ENCODE assay signal across 1 cellular context in the genomic region with DNA sequence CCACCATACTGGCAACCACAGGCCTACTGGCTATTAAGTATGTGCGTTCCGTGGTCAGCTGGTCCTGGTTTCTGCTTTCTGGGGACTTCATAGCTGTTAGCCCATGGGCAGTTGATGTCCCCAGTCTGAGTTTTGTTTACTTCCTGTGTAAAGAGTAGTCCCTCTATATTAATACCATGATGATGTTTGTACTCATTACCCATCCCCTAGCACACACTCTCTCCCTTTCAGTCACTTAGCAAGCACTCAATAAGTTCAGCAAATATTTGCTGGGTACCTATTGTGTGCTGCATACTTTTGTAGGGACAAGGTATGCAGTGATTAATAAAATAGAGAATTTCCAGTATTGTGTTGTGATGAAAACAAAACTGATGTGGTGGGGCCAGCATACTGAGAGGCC.
TF ChIP-seq lines count a peak whose summit lies in the region.

No MANE protein-coding gene starts in this region.

TF ChIP-seq in IMR-90, 13 proteins besides CTCF, POLR2A, EP300 and RAD21:
- TF ChIP-seq NFE2L2 (IDR thresholded peaks at IDR 0.05; ENCODE audit: low read depth, low read length) (no peak), RCOR1 (IDR thresholded peaks at IDR 0.05; ENCODE audit: insufficient replicate concordance, low read length) (no peak), CHD1 (IDR thresholded peaks at IDR 0.05; ENCODE audit: low read depth, low read length) (no peak), SMC3 (IDR thresholded peaks at IDR 0.05; ENCODE audit: low read depth, low read length) (no peak), MAFK (IDR thresholded peaks at IDR 0.05; ENCODE audit: low read depth, low read length) (no peak), RFX5 (IDR thresholded peaks at IDR 0.05; ENCODE audit: low read depth, low read length) (no peak), BHLHE40 (IDR thresholded peaks at IDR 0.05; ENCODE audit: low read depth, low read length) (no peak), MAZ (IDR thresholded peaks at IDR 0.05; ENCODE audit: borderline replicate concordance, low read depth, low read length) (no peak), FOS (IDR thresholded peaks at IDR 0.05; ENCODE audit: low read depth, low read length) (no peak), CEBPB (IDR thresholded peaks at IDR 0.05; ENCODE audit: low read depth, low read length) (no peak)
- TF ChIP-seq, protein P1, sequence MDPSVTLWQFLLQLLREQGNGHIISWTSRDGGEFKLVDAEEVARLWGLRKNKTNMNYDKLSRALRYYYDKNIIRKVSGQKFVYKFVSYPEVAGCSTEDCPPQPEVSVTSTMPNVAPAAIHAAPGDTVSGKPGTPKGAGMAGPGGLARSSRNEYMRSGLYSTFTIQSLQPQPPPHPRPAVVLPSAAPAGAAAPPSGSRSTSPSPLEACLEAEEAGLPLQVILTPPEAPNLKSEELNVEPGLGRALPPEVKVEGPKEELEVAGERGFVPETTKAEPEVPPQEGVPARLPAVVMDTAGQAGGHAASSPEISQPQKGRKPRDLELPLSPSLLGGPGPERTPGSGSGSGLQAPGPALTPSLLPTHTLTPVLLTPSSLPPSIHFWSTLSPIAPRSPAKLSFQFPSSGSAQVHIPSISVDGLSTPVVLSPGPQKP (IDR thresholded peaks at IDR 0.05; ENCODE audit: borderline replicate concordance, low read depth, low read length): no peak
- TF ChIP-seq, protein P2, sequence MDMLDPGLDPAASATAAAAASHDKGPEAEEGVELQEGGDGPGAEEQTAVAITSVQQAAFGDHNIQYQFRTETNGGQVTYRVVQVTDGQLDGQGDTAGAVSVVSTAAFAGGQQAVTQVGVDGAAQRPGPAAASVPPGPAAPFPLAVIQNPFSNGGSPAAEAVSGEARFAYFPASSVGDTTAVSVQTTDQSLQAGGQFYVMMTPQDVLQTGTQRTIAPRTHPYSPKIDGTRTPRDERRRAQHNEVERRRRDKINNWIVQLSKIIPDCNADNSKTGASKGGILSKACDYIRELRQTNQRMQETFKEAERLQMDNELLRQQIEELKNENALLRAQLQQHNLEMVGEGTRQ (IDR thresholded peaks at IDR 0.05; ENCODE audit: low read depth, low read length): no peak
